8 cellular contexts compared by ENCODE assay signal in the genomic region with DNA sequence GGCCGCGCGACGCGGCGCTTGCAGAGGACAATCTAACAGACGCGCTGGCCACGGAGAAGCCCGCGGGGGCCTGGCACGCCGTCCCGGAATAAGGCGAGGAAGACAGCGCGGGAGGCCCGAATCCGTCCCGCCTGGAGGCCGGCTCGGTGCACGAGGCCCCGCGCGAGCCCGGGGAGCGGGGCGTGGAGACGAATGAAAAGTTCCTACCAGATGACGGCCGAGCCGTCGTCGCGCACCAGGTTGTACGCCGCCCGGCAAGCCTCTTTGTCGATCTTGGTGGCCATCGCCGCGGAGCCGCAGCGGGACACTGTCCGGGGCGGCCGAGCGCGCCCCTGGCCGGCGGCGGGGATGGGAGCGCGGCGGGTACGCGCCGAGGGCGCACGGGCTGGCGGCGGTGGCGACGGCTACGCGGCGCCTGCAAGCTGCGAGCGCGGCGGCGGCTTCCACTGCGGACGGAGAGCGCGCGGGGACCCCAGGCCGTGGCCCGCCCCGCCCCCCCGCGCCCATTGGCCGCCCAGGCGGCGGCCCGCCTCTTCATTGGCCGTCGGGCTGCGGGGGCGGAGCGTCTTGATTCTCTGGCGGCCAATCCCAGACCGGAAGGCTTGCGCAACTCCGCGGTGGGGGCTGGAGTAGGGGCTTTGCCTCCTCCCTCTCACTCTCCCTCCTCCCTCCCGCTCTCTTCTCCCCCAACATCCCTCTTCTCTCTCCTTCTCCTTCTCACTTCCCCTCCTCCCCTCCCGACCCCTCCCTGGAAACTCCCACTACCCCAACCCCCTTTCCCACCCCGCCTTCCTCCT. TPM values are rescaled to one million over a fixed set of nuclear protein-coding genes. Genes with fewer than 3 reads are reported as not detected.
A peak's percentile ranks its signal among the peaks of the same experiment; 100 is the strongest.
DNase-seq lines count a peak whose midpoint lies in the region; ATAC-seq and TF ChIP-seq lines count a peak whose summit lies in the region.

A gene with protein sequence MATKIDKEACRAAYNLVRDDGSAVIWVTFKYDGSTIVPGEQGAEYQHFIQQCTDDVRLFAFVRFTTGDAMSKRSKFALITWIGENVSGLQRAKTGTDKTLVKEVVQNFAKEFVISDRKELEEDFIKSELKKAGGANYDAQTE (minus strand): TSS at position 448 of the 797 bp plus-strand sequence. CDS start 164 bp downstream, at position 284.

- peak within 1 kb of the TSS; percentile 93 to 96 (median 94) for H3K27ac Mint-ChIP-seq in IgD-negative memory B cell

- H3K27ac ChIP-seq in mucosa of rectum (ENCODE audit: low read depth in 2 of 2, low read length in 2 of 2): peak within 1 kb of the TSS; percentile 26 to 77

- H3K36me3 Mint-ChIP-seq in IgD-negative memory B cell: peaks cover 7% of the 10 kb centered on the region

- H3K9ac ChIP-seq in mucosa of rectum (ENCODE audit: low read depth in 1 of 2, low read length in 2 of 2): peak within 1 kb of the TSS; percentile 52 to 76

- H3K4me1 Mint-ChIP-seq in IgD-negative memory B cell: peaks cover 47 to 57% (median 54%) of the 10 kb centered on the region in 3 donors

- TF ChIP-seq CTCF in epithelial cell of proximal tubule (conservative IDR thresholded peaks at IDR 0.05; ENCODE audit: low read depth, low read length): no peak

- peak within 1 kb of the TSS; percentile 89 for H3K4me3 ChIP-seq in epithelial cell of proximal tubule (ENCODE audit: low read depth, low read length)
- peak within 1 kb of the TSS; percentile 66 to 84 for H3K4me3 ChIP-seq in mucosa of rectum (ENCODE audit: low read length in 2 of 2)

- H3K4me3 Mint-ChIP-seq in IgD-negative memory B cell: peak within 1 kb of the TSS; percentile 96 to 99 (median 98)

- H3K4me1 ChIP-seq in mucosa of rectum (ENCODE audit: control insufficient read depth in 2 of 2, insufficient read depth in 2 of 2, low read length in 2 of 2): peaks cover 12 to 19% of the 10 kb centered on the region in 2 donors

- DNase-seq in DMS 273 (lab: John Stamatoyannopoulos, UW; ENCODE audit: unreplicated experiment) (peak; percentile 97), OCI-M2 (lab: John Stamatoyannopoulos, UW; ENCODE audit: unreplicated experiment) (peak; percentile 68), activated T-cell treated with anti-CD3 and anti-CD28 coated beads for 4 hours (peak; percentile 96), epithelial cell of proximal tubule (ENCODE audit: low read depth) (peak; percentile 72)
- DNase-seq in stimulated activated CD8-positive, alpha-beta memory T cell treated with anti-CD3 and anti-CD28 coated beads, Interleukin-4, amount 100 ng/mL, for 4 hours (ENCODE audit: low read depth in 2 of 2, low spot score in 1 of 2): peak; percentile 92 to 96

- H3K9me3 Mint-ChIP-seq in IgD-negative memory B cell: no peaks in the 10 kb centered on the region

- H3K36me3 ChIP-seq in mucosa of rectum (ENCODE audit: control insufficient read depth in 2 of 2, insufficient read depth in 2 of 2, low read length in 2 of 2): peaks cover 0 to 3% of the 10 kb centered on the region in 2 donors

- no peaks in the 10 kb centered on the region for H3K27me3 ChIP-seq in mucosa of rectum (ENCODE audit: control insufficient read depth in 2 of 2, insufficient read depth in 2 of 2, low read length in 2 of 2)

- no peaks in the 10 kb centered on the region for H3K27me3 Mint-ChIP-seq in IgD-negative memory B cell

- H3K9me3 ChIP-seq in mucosa of rectum (ENCODE audit: control insufficient read depth in 2 of 2, low read length in 2 of 2): no peaks in the 10 kb centered on the region

- ATAC-seq in GM21528 (IDR thresholded peaks at IDR 0.05; ENCODE audit: low FRiP score, unreplicated experiment): peak; percentile 73

RNA-seq across cellular contexts. Expression of the gene that starts here (rescaled TPM):
- polyA plus RNA-seq in IgD-negative memory B cell: 725 TPM
- 318 and 473 TPM in 2 replicates for total RNA-seq in epithelial cell of proximal tubule

Comparison
In these comparisons a context has a peak if more than half of its experiments do, and no peak if none do; other contexts are left out.
1. Peak in every context shown above with its lines: DNase-seq, ATAC-seq, H3K4me3 ChIP-seq and H3K27ac ChIP-seq.